ENCODE assay signal across 14 cellular contexts in the genomic region with DNA sequence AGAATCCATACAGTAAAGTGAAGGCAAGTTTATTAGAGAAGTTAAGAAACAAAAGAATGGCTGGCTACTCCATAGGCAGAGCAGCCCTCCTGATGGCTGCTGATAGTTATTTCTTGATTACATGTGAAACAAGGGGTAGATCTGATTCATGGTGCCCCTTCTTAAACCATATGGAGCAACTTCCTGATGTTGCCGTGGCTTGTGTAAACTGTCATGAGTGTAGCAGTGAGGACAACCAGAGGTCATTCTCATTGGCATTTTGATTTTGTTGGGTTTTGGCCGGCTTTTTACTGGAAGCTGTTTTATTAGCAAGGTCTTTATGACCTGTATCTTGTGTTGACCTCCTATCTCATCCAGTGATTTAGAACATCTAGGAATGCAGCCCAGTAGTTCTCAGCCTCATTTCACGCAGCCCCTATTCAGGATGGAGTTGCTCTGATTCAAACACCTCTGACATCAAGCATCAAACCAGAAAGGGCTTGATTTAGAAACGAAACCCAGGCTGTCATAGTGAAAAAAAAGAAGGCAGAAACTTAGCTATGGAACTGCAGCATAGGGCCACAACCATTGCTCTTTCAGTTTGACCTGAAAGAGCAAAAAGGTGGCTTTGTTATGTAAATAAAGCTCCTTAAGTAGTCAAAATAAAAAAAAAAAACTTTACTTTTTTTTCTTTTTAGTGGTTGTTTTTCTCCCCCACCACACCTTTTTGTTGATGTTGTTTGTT. TPM values are rescaled to one million over a fixed set of nuclear protein-coding genes. Genes with fewer than 3 reads are reported as not detected.
DNase-seq lines count a peak whose midpoint lies in the region; ATAC-seq lines count a peak whose summit lies in the region.
"Had no signal": no experiment of that assay in that cellular context is flagged by ENCODE, and none has a peak within 500 bp of the region (broad histone marks: within the 10 kb centered on the region; RNA-seq: fewer than 3 reads in every experiment).

No MANE protein-coding gene starts in this region.

- POLR2A ChIA-PET in activated CD4-positive, alpha-beta T cell treated with anti-CD3 and anti-CD28 coated beads for 36 hours (lab: Charles Lee): no interaction called here

- no peak overlapping the region for H3K27ac Mint-ChIP-seq in activated CD4-positive, alpha-beta T cell treated with anti-CD3 and anti-CD28 coated beads for 36 hours
- no peak overlapping the region for H3K27ac Mint-ChIP-seq in stimulated activated memory B cell treated with anti-CD40 and anti-IgM and Interleukin-4, amounts not matched to agents 10 μg/mL and 1 μg/mL and 100 μg/mL, for 72 hours
- H3K27ac Mint-ChIP-seq: neural progenitor cell had no signal

- H3K4me3 Mint-ChIP-seq in activated CD4-positive, alpha-beta T cell treated with anti-CD3 and anti-CD28 coated beads for 36 hours: no peak overlapping the region
- no peak overlapping the region for H3K4me3 Mint-ChIP-seq in stimulated activated memory B cell treated with anti-CD40 and anti-IgM and Interleukin-4, amounts not matched to agents 10 μg/mL and 1 μg/mL and 100 μg/mL, for 72 hours
- H3K4me3 Mint-ChIP-seq: neural progenitor cell had no signal

- H3K4me1 Mint-ChIP-seq in activated CD4-positive, alpha-beta T cell treated with anti-CD3 and anti-CD28 coated beads for 36 hours: no peaks in the 10 kb centered on the region
- no peaks in the 10 kb centered on the region for H3K4me1 Mint-ChIP-seq in stimulated activated memory B cell treated with anti-CD40 and anti-IgM and Interleukin-4, amounts not matched to agents 10 μg/mL and 1 μg/mL and 100 μg/mL, for 72 hours
- H3K4me1 Mint-ChIP-seq: neural progenitor cell had no signal

- CTCF ChIA-PET in activated CD4-positive, alpha-beta T cell treated with anti-CD3 and anti-CD28 coated beads for 36 hours (lab: Charles Lee): no interaction called here

- H3K27me3 Mint-ChIP-seq in activated CD4-positive, alpha-beta T cell treated with anti-CD3 and anti-CD28 coated beads for 36 hours: no peaks in the 10 kb centered on the region
- no peaks in the 10 kb centered on the region for H3K27me3 Mint-ChIP-seq in stimulated activated memory B cell treated with anti-CD40 and anti-IgM and Interleukin-4, amounts not matched to agents 10 μg/mL and 1 μg/mL and 100 μg/mL, for 72 hours

- H3K36me3 Mint-ChIP-seq in activated CD4-positive, alpha-beta T cell treated with anti-CD3 and anti-CD28 coated beads for 36 hours (ENCODE audit: low read depth): peaks cover 4% of the 10 kb centered on the region
- H3K36me3 Mint-ChIP-seq in stimulated activated memory B cell treated with anti-CD40 and anti-IgM and Interleukin-4, amounts not matched to agents 10 μg/mL and 1 μg/mL and 100 μg/mL, for 72 hours: no peaks in the 10 kb centered on the region

- no peaks in the 10 kb centered on the region for H3K9me3 Mint-ChIP-seq in activated CD4-positive, alpha-beta T cell treated with anti-CD3 and anti-CD28 coated beads for 36 hours (ENCODE audit: low read depth)
- no peaks in the 10 kb centered on the region for H3K9me3 Mint-ChIP-seq in stimulated activated memory B cell treated with anti-CD40 and anti-IgM and Interleukin-4, amounts not matched to agents 10 μg/mL and 1 μg/mL and 100 μg/mL, for 72 hours

- no peak for DNase-seq in activated CD4-positive, alpha-beta T cell treated with anti-CD3 and anti-CD28 coated beads for 36 hours
- no peak for DNase-seq in activated CD4-positive, alpha-beta T cell treated with anti-CD3 and anti-CD28 coated beads, Interleukin-2, amount 50 U/mL, for 4 hours
- no peak for DNase-seq in NCI-H1048 (lab: John Stamatoyannopoulos, UW)
- no peak for DNase-seq in substantia nigra (lab: John Stamatoyannopoulos, UW)
- DNase-seq in NCI-H1105 (lab: John Stamatoyannopoulos, UW): no peak
- DNase-seq: 8988T; activated naive CD4-positive, alpha-beta T cell treated with anti-CD3 and anti-CD28 coated beads, Interleukin-2, amount 50 U/mL, for 16 hours; dorsolateral prefrontal cortex; stimulated activated CD4-positive, alpha-beta T cell treated with anti-CD3 and anti-CD28 coated beads, Interleukin-4, amount 100 ng/mL, for 1 hour; upper lobe of right lung had no signal

- no peak overlapping the region for H3K27ac ChIP-seq in substantia nigra (ENCODE audit: low read depth, low read length, poor library complexity, severe bottlenecking)
- H3K27ac ChIP-seq: dorsolateral prefrontal cortex, neural progenitor cell, upper lobe of right lung had no signal

- peak; percentile 65 for ATAC-seq in activated CD4-positive, alpha-beta T cell treated with anti-CD3 and anti-CD28 coated beads for 36 hours
- ATAC-seq in HG02610 (IDR thresholded peaks at IDR 0.05; ENCODE audit: unreplicated experiment) (peak; percentile 100), HG03457 (IDR thresholded peaks at IDR 0.05; ENCODE audit: unreplicated experiment) (peak; percentile 97)
- peak; percentile 31 for ATAC-seq in stimulated activated memory B cell treated with anti-CD40 and anti-IgM and Interleukin-4, amounts not matched to agents 10 μg/mL and 1 μg/mL and 100 μg/mL, for 72 hours
- ATAC-seq: upper lobe of right lung had no signal

- intact Hi-C loops in activated CD4-positive, alpha-beta T cell treated with anti-CD3 and anti-CD28 coated beads for 36 hours (cut with DNase I, micrococcal nuclease): no loop called here

RNA-seq across cellular contexts. Expression of a gene that starts 37.8 kb away (rescaled TPM):
- total RNA-seq in activated CD4-positive, alpha-beta T cell treated with anti-CD3 and anti-CD28 coated beads for 36 hours: 100 to 1,000 TPM; 120 to 142 TPM

Comparison
In these comparisons a context has a peak if more than half of its experiments do, and no peak if none do; other contexts are left out.
1. ATAC-seq: peak in every context shown above with its lines; median percentile 100 in HG02610; 97 in HG03457; 65 in activated CD4-positive, alpha-beta T cell treated with anti-CD3 and anti-CD28 coated beads for 36 hours; 31 in stimulated activated memory B cell treated with anti-CD40 and anti-IgM and Interleukin-4, amounts not matched to agents 10 μg/mL and 1 μg/mL and 100 μg/mL, for 72 hours.